28 cellular contexts compared by ENCODE assay signal in genomic region chr10:52615756-52616419, GRCh38.
DNase-seq lines count a peak whose midpoint lies in the region; TF ChIP-seq lines count a peak whose summit lies in the region.
"Had no signal": no experiment of that assay in that cellular context is flagged by ENCODE, and none has a peak within 500 bp of the region (broad histone marks: within the 10 kb centered on the region; RNA-seq: fewer than 3 reads in every experiment).

No MANE protein-coding gene starts in this region.

- H3K9ac ChIP-seq in SK-N-SH (no peak overlapping the region), neural progenitor cell (no peak overlapping the region)

- CTCF ChIA-PET in SK-N-SH (lab: Yijun Ruan, JAX) (interaction anchor here (1.2 to 1.3 kb wide), 2 partner anchors 28 to 303 kb away, joined by 5 read pairs; partner anchors contain the start of gene DKK1), RWPE1 (lab: Yijun Ruan, JAX) (interaction anchor here (0.5 kb wide), 1 partner anchor 97 kb away, joined by 4 read pairs; no protein-coding TSS in a partner anchor)

- no peak overlapping the region for H3K4me3 ChIP-seq in SK-N-SH (ENCODE audit: low read depth in 2 of 2, low read length in 1 of 2)
- H3K4me3 ChIP-seq in dorsolateral prefrontal cortex, result no peak overlapping the region
- H3K4me3 ChIP-seq in neural progenitor cell, result no peak overlapping the region
- H3K4me3 ChIP-seq: esophagus squamous epithelium, K562, suprapubic skin had no signal

- H3K4me1 ChIP-seq in SK-N-SH (ENCODE audit: control insufficient read depth in 1 of 2, insufficient read depth in 2 of 2, low read depth in 1 of 2, low read length in 1 of 2), result peaks cover 14 to 17% of the 10 kb centered on the region in 2 experiments; a peak in 3 of 4 replicates
- no peaks in the 10 kb centered on the region for H3K4me1 ChIP-seq in neural progenitor cell
- H3K4me1 ChIP-seq: esophagus squamous epithelium, suprapubic skin had no signal

- H2AFZ ChIP-seq in SK-N-SH (ENCODE audit: low read depth) (peak overlapping the region; percentile 54), neural progenitor cell (replicated peaks) (peak overlapping the region; percentile 1)

- H3K4me2 ChIP-seq in SK-N-SH (peak overlapping the region; percentile 12; the same call in 1 of the 2 replicates), neural progenitor cell (no peak overlapping the region)

- H3K36me3 ChIP-seq in SK-N-SH (replicated peaks in 1 of 2; ENCODE audit: control insufficient read depth in 1 of 2, insufficient read depth in 2 of 2, low read length in 1 of 2) (no peaks in the 10 kb centered on the region), neural progenitor cell (no peaks in the 10 kb centered on the region)
- H3K36me3 ChIP-seq: esophagus squamous epithelium, suprapubic skin had no signal

- no peaks in the 10 kb centered on the region for H3K36me3 Mint-ChIP-seq in neural progenitor cell
- H3K36me3 Mint-ChIP-seq in glutamatergic neuron (ENCODE audit: unreplicated experiment), result no peaks in the 10 kb centered on the region
- H3K36me3 Mint-ChIP-seq: activated naive CD8-positive, alpha-beta T cell treated with anti-CD3 and anti-CD28 coated beads for 36 hours; CD8-positive, alpha-beta T cell; immature natural killer cell; stimulated activated naive B cell treated with anti-CD40 and anti-IgM and Interleukin-4, amounts not matched to agents 10 μg/mL and 1 μg/mL and 100 μg/mL, for 72 hours had no signal

- no peaks in the 10 kb centered on the region for H3K4me1 Mint-ChIP-seq in neural progenitor cell
- no peaks in the 10 kb centered on the region for H3K4me1 Mint-ChIP-seq in glutamatergic neuron (ENCODE audit: low read depth, unreplicated experiment)
- H3K4me1 Mint-ChIP-seq: activated B cell treated with CpG ODN at 0.5 μM for 24 hours; activated CD4-positive, alpha-beta T cell treated with anti-CD3 and anti-CD28 coated beads, Interleukin-2, amount 10 ng/mL, durations not matched to agents 7 days and 5 days; activated naive CD8-positive, alpha-beta T cell treated with anti-CD3 and anti-CD28 coated beads for 36 hours; B cell; central memory CD8-positive, alpha-beta T cell; H9; immature natural killer cell; nephron; stimulated activated naive B cell treated with anti-CD40 and anti-IgM and Interleukin-4, amounts not matched to agents 10 μg/mL and 1 μg/mL and 100 μg/mL, for 72 hours had no signal

- H3F3A ChIP-seq in SK-N-SH (replicated peaks; ENCODE audit: insufficient read depth), result peaks cover 19% of the 10 kb centered on the region
- H3F3A ChIP-seq in neural progenitor cell (ENCODE audit: low read depth), result no peaks in the 10 kb centered on the region

- DNase-seq in EH (ENCODE audit: low read depth), result peak; percentile 66
- no peak for DNase-seq in SK-N-SH
- no peak for DNase-seq in dorsolateral prefrontal cortex
- no peak for DNase-seq in neural progenitor cell (ENCODE audit: low spot score)
- no peak for DNase-seq in activated T-cell treated with anti-CD3 and anti-CD28 coated beads, Interleukin-2, amount 50 U/mL, for 1 hour
- DNase-seq in glutamatergic neuron, result no peak
- no peak for DNase-seq in stimulated activated CD4-positive, alpha-beta T cell treated with anti-CD3 and anti-CD28 coated beads, Interleukin-15, amount 100 ng/mL, for 24 hours
- DNase-seq in RWPE1 (ENCODE audit: low spot score), result no peak
- DNase-seq: activated B cell treated with CpG ODN at 0.5 μM for 24 hours; activated CD4-positive, alpha-beta T cell treated with anti-CD3 and anti-CD28 coated beads, Interleukin-2, amount 10 ng/mL, durations not matched to agents 7 days and 5 days; activated effector memory CD4-positive, alpha-beta T cell treated with anti-CD3 and anti-CD28 coated beads, Interleukin-2, amount 50 U/mL, for 16 hours; activated naive CD8-positive, alpha-beta T cell treated with anti-CD3 and anti-CD28 coated beads for 36 hours; CD8-positive, alpha-beta T cell; DMS 273 treated with DMSO at 0.1 percent for 48 hours; esophagus squamous epithelium; H9; immature natural killer cell; NCI-H1092 treated with DMSO at 0.1 percent for 48 hours; NCI-H1694 treated with DMSO at 0.1 percent for 48 hours; NCI-H2171; NCI-H510A; RPMI8226; stimulated activated naive B cell treated with anti-CD40 and anti-IgM and Interleukin-4, amounts not matched to agents 10 μg/mL and 1 μg/mL and 100 μg/mL, for 72 hours had no signal

- no peak overlapping the region for H3K27ac Mint-ChIP-seq in neural progenitor cell
- no peak overlapping the region for H3K27ac Mint-ChIP-seq in glutamatergic neuron (ENCODE audit: unreplicated experiment)
- H3K27ac Mint-ChIP-seq: activated B cell treated with CpG ODN at 0.5 μM for 24 hours; activated CD4-positive, alpha-beta T cell treated with anti-CD3 and anti-CD28 coated beads, Interleukin-2, amount 10 ng/mL, durations not matched to agents 7 days and 5 days; activated naive CD8-positive, alpha-beta T cell treated with anti-CD3 and anti-CD28 coated beads for 36 hours; B cell; CD8-positive, alpha-beta T cell; H9; immature natural killer cell; nephron; stimulated activated naive B cell treated with anti-CD40 and anti-IgM and Interleukin-4, amounts not matched to agents 10 μg/mL and 1 μg/mL and 100 μg/mL, for 72 hours had no signal

- H3K4me3 Mint-ChIP-seq in neural progenitor cell (no peak overlapping the region), glutamatergic neuron (ENCODE audit: unreplicated experiment) (no peak overlapping the region)
- H3K4me3 Mint-ChIP-seq: activated B cell treated with CpG ODN at 0.5 μM for 24 hours; activated CD4-positive, alpha-beta T cell treated with anti-CD3 and anti-CD28 coated beads, Interleukin-2, amount 10 ng/mL, durations not matched to agents 7 days and 5 days; activated naive CD8-positive, alpha-beta T cell treated with anti-CD3 and anti-CD28 coated beads for 36 hours; B cell; CD8-positive, alpha-beta T cell; central memory CD8-positive, alpha-beta T cell; H9; immature natural killer cell; nephron; stimulated activated naive B cell treated with anti-CD40 and anti-IgM and Interleukin-4, amounts not matched to agents 10 μg/mL and 1 μg/mL and 100 μg/mL, for 72 hours had no signal

- H3K79me2 ChIP-seq in SK-N-SH (ENCODE audit: insufficient read depth) (no peaks in the 10 kb centered on the region), neural progenitor cell (ENCODE audit: low read depth) (no peaks in the 10 kb centered on the region)

- TF ChIP-seq RAD21 in SK-N-SH (IDR thresholded peaks at IDR 0.05; ENCODE audit: low read length), result no peak

- H3K27me3 ChIP-seq in SK-N-SH (ENCODE audit: insufficient read depth) (no peaks in the 10 kb centered on the region), dorsolateral prefrontal cortex (peaks cover 0 to 2% (median 0%) of the 10 kb centered on the region in 45 donors), neural progenitor cell (no peaks in the 10 kb centered on the region)
- H3K27me3 ChIP-seq: esophagus squamous epithelium, suprapubic skin had no signal

- intact Hi-C loops in dorsolateral prefrontal cortex (cut with DNase I), result no loop called here

- no peaks in the 10 kb centered on the region for H3K9me2 ChIP-seq in SK-N-SH

- H3K27me3 Mint-ChIP-seq in neural progenitor cell (ENCODE audit: insufficient read depth, low read depth) (peaks cover 5% of the 10 kb centered on the region), glutamatergic neuron (ENCODE audit: unreplicated experiment) (no peaks in the 10 kb centered on the region)
- H3K27me3 Mint-ChIP-seq: activated B cell treated with CpG ODN at 0.5 μM for 24 hours; activated CD4-positive, alpha-beta T cell treated with anti-CD3 and anti-CD28 coated beads, Interleukin-2, amount 10 ng/mL, durations not matched to agents 7 days and 5 days; activated naive CD8-positive, alpha-beta T cell treated with anti-CD3 and anti-CD28 coated beads for 36 hours; B cell; central memory CD8-positive, alpha-beta T cell; stimulated activated naive B cell treated with anti-CD40 and anti-IgM and Interleukin-4, amounts not matched to agents 10 μg/mL and 1 μg/mL and 100 μg/mL, for 72 hours had no signal

- H3K27ac ChIP-seq in SK-N-SH (ENCODE audit: low read depth in 2 of 2, low read length in 1 of 2) (peak overlapping the region; percentile 33 to 65; a peak in 3 of 4 replicates), dorsolateral prefrontal cortex (peak overlapping the region in 40 of 59 donors; percentile 0 to 78 (median 50)), neural progenitor cell (no peak overlapping the region), RWPE1 (no peak overlapping the region)
- H3K27ac ChIP-seq: esophagus squamous epithelium, suprapubic skin had no signal

- WGBS in SK-N-SH (ENCODE audit: low lambda C conversion rate), result 73% methylated on average over 3 of the region's 3 CpGs

- H3K9me3 ChIP-seq in SK-N-SH (no peaks in the 10 kb centered on the region), neural progenitor cell (ENCODE audit: low read depth) (no peaks in the 10 kb centered on the region)
- H3K9me3 ChIP-seq: esophagus squamous epithelium, suprapubic skin had no signal

- TF ChIP-seq CTCF in SK-N-SH (IDR thresholded peaks at IDR 0.05) (no peak), dorsolateral prefrontal cortex (IDR thresholded peaks at IDR 0.05 in 54 of 56, conservative IDR thresholded peaks at IDR 0.05 in 2 of 56; ENCODE audit: low read depth in 1 of 56, partially characterized antibody in 56 of 56) (no peak), neural progenitor cell (IDR thresholded peaks at IDR 0.05) (no peak), glutamatergic neuron (IDR thresholded peaks at IDR 0.05; ENCODE audit: partially characterized antibody, unreplicated experiment) (no peak), RWPE1 (conservative IDR thresholded peaks at IDR 0.05; ENCODE audit: low read depth) (no peak)

- POLR2A ChIA-PET in SK-N-SH (lab: Yijun Ruan, JAX), result no interaction called here
- POLR2A ChIA-PET in RWPE1 (lab: Yijun Ruan, JAX; ENCODE audit: low non-redundant PET), result no interaction called here

- no peaks in the 10 kb centered on the region for H3K9me3 Mint-ChIP-seq in neural progenitor cell
- H3K9me3 Mint-ChIP-seq in glutamatergic neuron (ENCODE audit: unreplicated experiment), result no peaks in the 10 kb centered on the region
- H3K9me3 Mint-ChIP-seq: activated B cell treated with CpG ODN at 0.5 μM for 24 hours; activated CD4-positive, alpha-beta T cell treated with anti-CD3 and anti-CD28 coated beads, Interleukin-2, amount 10 ng/mL, durations not matched to agents 7 days and 5 days; activated naive CD8-positive, alpha-beta T cell treated with anti-CD3 and anti-CD28 coated beads for 36 hours; H9; nephron; stimulated activated naive B cell treated with anti-CD40 and anti-IgM and Interleukin-4, amounts not matched to agents 10 μg/mL and 1 μg/mL and 100 μg/mL, for 72 hours had no signal

- H4K20me1 ChIP-seq in SK-N-SH (ENCODE audit: insufficient read depth) (no peaks in the 10 kb centered on the region), neural progenitor cell (ENCODE audit: low read depth) (no peaks in the 10 kb centered on the region)

- no peak for TF ChIP-seq EP300 in SK-N-SH (IDR thresholded peaks at IDR 0.05; ENCODE audit: borderline replicate concordance in 1 of 2, low read depth in 1 of 2, low read length in 1 of 2)

TF ChIP-seq in SK-N-SH, 30 proteins besides CTCF, POLR2A, EP300 and RAD21 (continues in another document):
- no peak for TF ChIP-seq FOXJ3 (CRISPR knock-in tag; IDR thresholded peaks at IDR 0.05)
- TF ChIP-seq FOSL2 (IDR thresholded peaks at IDR 0.05; ENCODE audit: borderline replicate concordance, low read depth), result no peak

Comparison
In these comparisons a context has a peak if more than half of its experiments do, and no peak if none do; other contexts are left out.
1. H3K27ac ChIP-seq: peak in SK-N-SH (2 of 2) and dorsolateral prefrontal cortex (40 of 59); none in neural progenitor cell (single experiment) and RWPE1 (single experiment).